In the genomic region with DNA sequence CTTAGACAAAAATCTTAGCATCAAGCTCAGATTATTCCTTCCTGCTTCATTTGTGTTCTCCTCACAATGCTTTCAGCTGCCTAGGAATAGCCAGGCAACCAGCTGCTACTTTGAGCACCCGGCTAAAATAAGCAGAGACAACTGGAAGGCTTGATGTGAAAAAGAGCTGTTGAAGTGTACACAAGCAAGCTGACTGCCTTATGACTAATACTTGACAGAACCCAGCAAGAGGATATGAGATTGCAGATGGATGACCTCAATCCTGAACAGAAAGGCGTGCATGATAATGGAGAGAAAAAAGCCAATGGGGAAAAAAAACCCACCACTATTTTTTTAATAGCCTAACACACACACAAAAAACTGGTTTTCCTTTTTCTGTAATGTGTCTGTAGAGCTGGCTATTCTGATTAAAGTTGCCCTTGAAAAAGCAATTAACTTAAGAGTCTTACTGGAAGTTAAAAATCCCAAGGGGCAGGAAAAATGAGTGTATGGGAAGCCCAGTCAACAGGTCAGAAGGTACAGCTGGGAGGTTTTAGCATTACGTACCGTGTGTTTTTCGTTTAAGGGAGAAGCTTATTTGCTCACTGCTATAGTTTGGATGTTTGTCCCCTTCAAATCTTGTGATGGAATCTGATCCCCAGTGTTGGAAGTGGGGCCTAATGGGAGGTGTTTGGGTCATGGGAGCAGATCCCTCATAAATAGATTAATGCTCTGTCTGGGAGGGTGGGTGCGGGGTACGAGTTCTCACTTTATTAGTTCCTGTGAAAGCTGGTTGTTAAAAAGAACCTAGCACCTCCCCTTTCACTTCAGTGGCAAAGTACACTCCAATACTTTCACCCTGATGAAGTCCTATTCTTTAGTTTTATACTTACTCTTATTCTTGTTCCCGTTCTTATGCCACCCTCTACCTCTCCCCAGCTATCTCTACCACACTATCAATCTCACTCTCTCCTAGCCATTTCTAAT, we compare ENCODE assay signal across 8 cellular contexts. TPM values are rescaled to one million over a fixed set of nuclear protein-coding genes. Genes with fewer than 3 reads are reported as not detected.
DNase-seq lines count a peak whose midpoint lies in the region; ATAC-seq and TF ChIP-seq lines count a peak whose summit lies in the region.

No MANE protein-coding gene starts in this region.

- H3K27ac ChIP-seq in SJSA1 (peak overlapping the region; percentile 67), sigmoid colon (peak overlapping the region; percentile 7 to 70 (median 46))

- peak; percentile 52 to 71 for DNase-seq in SJSA1 (ENCODE audit: low read depth in 1 of 2, low spot score in 2 of 2)
- DNase-seq in glomerular visceral epithelial cell (ENCODE audit: extremely low spot score): peak; percentile 72
- DNase-seq in sigmoid colon: peak; percentile 74
- DNase-seq in stimulated activated naive B cell treated with anti-CD40 and anti-IgM and Interleukin-4, amounts not matched to agents 10 μg/mL and 1 μg/mL and 100 μg/mL, for 72 hours: no peak
- DNase-seq in NCI-H446 treated with DMSO at 0.1 percent for 48 hours (lab: John Stamatoyannopoulos, UW): no peak
- no peak for DNase-seq in activated CD4-positive, alpha-beta T cell treated with anti-CD3 and anti-CD28 coated beads for 48 hours

- no peaks in the 10 kb centered on the region for H3K9me3 Mint-ChIP-seq in stimulated activated naive B cell treated with anti-CD40 and anti-IgM and Interleukin-4, amounts not matched to agents 10 μg/mL and 1 μg/mL and 100 μg/mL, for 72 hours

- no peaks in the 10 kb centered on the region for H3K9me3 ChIP-seq in SJSA1 (replicated peaks)
- no peaks in the 10 kb centered on the region for H3K9me3 ChIP-seq in sigmoid colon

- H3K4me3 ChIP-seq in SJSA1 (no peak overlapping the region), sigmoid colon (no peak overlapping the region)

- H3K27me3 ChIP-seq in SJSA1 (replicated peaks) (0 out of 2 replicates have a peak, but pooled peaks cover 4% of the 10 kb centered on the region), sigmoid colon (no peaks in the 10 kb centered on the region)

- H3K4me3 Mint-ChIP-seq in stimulated activated naive B cell treated with anti-CD40 and anti-IgM and Interleukin-4, amounts not matched to agents 10 μg/mL and 1 μg/mL and 100 μg/mL, for 72 hours: no peak overlapping the region

- TF ChIP-seq EP300 in sigmoid colon (IDR thresholded peaks at IDR 0.05): peak in 1 of 4 donors; percentile 20

- H3K36me3 Mint-ChIP-seq in stimulated activated naive B cell treated with anti-CD40 and anti-IgM and Interleukin-4, amounts not matched to agents 10 μg/mL and 1 μg/mL and 100 μg/mL, for 72 hours: no peaks in the 10 kb centered on the region

- H3K4me1 ChIP-seq in SJSA1 (replicated peaks) (peaks cover 12% of the 10 kb centered on the region), sigmoid colon (peaks cover 0 to 19% (median 12%) of the 10 kb centered on the region in 4 donors)

- peak; percentile 76 for ATAC-seq in GM18868 (IDR thresholded peaks at IDR 0.05; ENCODE audit: unreplicated experiment)
- no peak for ATAC-seq in HG03521 (IDR thresholded peaks at IDR 0.05; ENCODE audit: unreplicated experiment)
- ATAC-seq in stimulated activated naive B cell treated with anti-CD40 and anti-IgM and Interleukin-4, amounts not matched to agents 10 μg/mL and 1 μg/mL and 100 μg/mL, for 72 hours (replicated peaks): no peak

- WGBS in sigmoid colon, 2 donors: 68 to 69% methylated on average over 8 of the region's 8 CpGs

- intact Hi-C loops in sigmoid colon (cut with DNase I): no loop called here

- H3K27ac Mint-ChIP-seq in stimulated activated naive B cell treated with anti-CD40 and anti-IgM and Interleukin-4, amounts not matched to agents 10 μg/mL and 1 μg/mL and 100 μg/mL, for 72 hours: no peak overlapping the region

- no peak for TF ChIP-seq POLR2A in sigmoid colon (IDR thresholded peaks at IDR 0.05)

- no peak for TF ChIP-seq CTCF in sigmoid colon (IDR thresholded peaks at IDR 0.05)

- H3K36me3 ChIP-seq in SJSA1 (no peaks in the 10 kb centered on the region), sigmoid colon (no peaks in the 10 kb centered on the region)

- H3K4me1 Mint-ChIP-seq in stimulated activated naive B cell treated with anti-CD40 and anti-IgM and Interleukin-4, amounts not matched to agents 10 μg/mL and 1 μg/mL and 100 μg/mL, for 72 hours: no peaks in the 10 kb centered on the region

- no peaks in the 10 kb centered on the region for H3K27me3 Mint-ChIP-seq in stimulated activated naive B cell treated with anti-CD40 and anti-IgM and Interleukin-4, amounts not matched to agents 10 μg/mL and 1 μg/mL and 100 μg/mL, for 72 hours

RNA-seq across cellular contexts. Expression of a gene that starts 37.1 kb away (rescaled TPM):
- total RNA-seq in SJSA1 (2014; rRNA removed; shearing (Covaris generic)): 2.1 and 12.3 TPM in 2 replicates
- total RNA-seq in sigmoid colon: 1 to 10 TPM; 5.7 to 8.6 (median 7.4) TPM
- 1 to 10 TPM; 5.4 to 8.5 (median 7.4) TPM for polyA plus RNA-seq in sigmoid colon

RNA-seq across cellular contexts. Expression of a gene that starts 57.1 kb away (rescaled TPM):
- total RNA-seq in SJSA1 (2014; rRNA removed; shearing (Covaris generic)): 17.7 and 18.0 TPM in 2 replicates
- total RNA-seq in sigmoid colon: 10 to 100 TPM; 12.6 to 16.8 (median 15.4) TPM
- 10 to 100 TPM in 1 of 3 donors, 1 to 10 TPM in 2; 1.6 to 15.6 (median 4.8) TPM for polyA plus RNA-seq in sigmoid colon

Comparison
In these comparisons a context has a peak if more than half of its experiments do, and no peak if none do; other contexts are left out.
1. DNase-seq: peak in SJSA1 (2 of 2), glomerular visceral epithelial cell (single experiment) and sigmoid colon (single experiment); none in stimulated activated naive B cell treated with anti-CD40 and anti-IgM and Interleukin-4, amounts not matched to agents 10 μg/mL and 1 μg/mL and 100 μg/mL, for 72 hours (single experiment), NCI-H446 treated with DMSO at 0.1 percent for 48 hours (single experiment) and activated CD4-positive, alpha-beta T cell treated with anti-CD3 and anti-CD28 coated beads for 48 hours (single experiment).